In genomic region chr17:61357061-61357460, GRCh38 we compare ENCODE assay signal across 9 cellular contexts. TPM values are rescaled to one million over a fixed set of nuclear protein-coding genes. Genes with fewer than 3 reads are reported as not detected.
"Had no signal": no experiment of that assay in that cellular context is flagged by ENCODE, and none has a peak within 500 bp of the region (broad histone marks: within the 10 kb centered on the region; RNA-seq: fewer than 3 reads in every experiment).

No MANE protein-coding gene starts in this region.

RNA-seq across cellular contexts. Expression of gene TBX2, which starts 42.6 kb away (rescaled TPM):
- total RNA-seq: activated CD4-positive, alpha-beta T cell treated with anti-CD3 and anti-CD28 coated beads for 36 hours; activated CD4-positive, alpha-beta T cell treated with anti-CD3 and anti-CD28 coated beads, Interleukin-2, amount 10 ng/mL, durations not matched to agents 24 days and 14 days; activated CD8-positive, alpha-beta memory T cell treated with anti-CD3 and anti-CD28 coated beads for 36 hours; activated CD8-positive, alpha-beta memory T cell treated with anti-CD3 and anti-CD28 coated beads, Interleukin-2, amount 10 ng/mL, durations not matched to agents 7 days and 5 days; activated CD8-positive, alpha-beta T cell treated with anti-CD3 and anti-CD28 coated beads, Interleukin-2, amount 10 ng/mL, durations not matched to agents 7 days and 5 days; activated naive CD4-positive, alpha-beta T cell treated with anti-CD3 and anti-CD28 coated beads for 36 hours; activated naive CD8-positive, alpha-beta T cell treated with anti-CD3 and anti-CD28 coated beads for 36 hours; activated T-helper 1 cell treated with anti-CD3 and anti-CD28 coated beads, Interleukin-12 subunit alpha, Interleukin-12 subunit beta, Interleukin-2, Interleukin-4 antibody, amounts not matched to agents 30 ng/mL and 10 ng/mL and 1 ng/mL, durations not matched to agents 14 hours and 24 hours and 36 hours; foreskin keratinocyte had no signal
- polyA plus RNA-seq: foreskin keratinocyte had no signal
